1 cellular context compared by ENCODE assay signal in genomic region chr6:71287926-71288227, GRCh38.
TF ChIP-seq lines count a peak whose summit lies in the region.

No MANE protein-coding gene starts in this region.

TF ChIP-seq in GM12878, 131 proteins besides CTCF, POLR2A, EP300 and RAD21 (continued from another document):
- TF ChIP-seq SKIL (IDR thresholded peaks at IDR 0.05; ENCODE audit: low read depth, poor library complexity, severe bottlenecking) (no peak), IKZF2 (IDR thresholded peaks at IDR 0.05) (peak in 1 of 2 experiments; percentile 42; a peak in 1 of 4 replicates), ZNF217 (IDR thresholded peaks at IDR 0.05) (no peak), PKNOX1 (IDR thresholded peaks at IDR 0.05) (peak; percentile 80), ZZZ3 (IDR thresholded peaks at IDR 0.05; ENCODE audit: control insufficient read depth, insufficient read length, low read depth) (no peak), CHD1 (IDR thresholded peaks at IDR 0.05; ENCODE audit: low read depth, low read length) (no peak), JUND (IDR thresholded peaks at IDR 0.05; ENCODE audit: low read depth, low read length) (no peak), STAT3 (IDR thresholded peaks at IDR 0.05; ENCODE audit: low read depth, low read length) (no peak), ATF7 (IDR thresholded peaks at IDR 0.05; ENCODE audit: low read depth) (peak; percentile 28; the same call in 1 of the 2 replicates), BCL11A (IDR thresholded peaks at IDR 0.05; ENCODE audit: low read depth, low read length) (0 out of 2 replicates have a peak, but pooled peaks have one; percentile 35), SMAD1 (IDR thresholded peaks at IDR 0.05; ENCODE audit: low read depth, partially characterized antibody) (no peak), BACH1 (IDR thresholded peaks at IDR 0.05; ENCODE audit: borderline replicate concordance) (no peak), BCLAF1 (IDR thresholded peaks at IDR 0.05) (no peak), NR2F1 (conservative IDR thresholded peaks at IDR 0.05) (peak; percentile 65), ZNF622 (IDR thresholded peaks at IDR 0.05) (no peak), KLF5 (IDR thresholded peaks at IDR 0.05; ENCODE audit: partially characterized antibody) (no peak)
